Comparison of ENCODE assay signal across 34 cellular contexts in the genomic region with DNA sequence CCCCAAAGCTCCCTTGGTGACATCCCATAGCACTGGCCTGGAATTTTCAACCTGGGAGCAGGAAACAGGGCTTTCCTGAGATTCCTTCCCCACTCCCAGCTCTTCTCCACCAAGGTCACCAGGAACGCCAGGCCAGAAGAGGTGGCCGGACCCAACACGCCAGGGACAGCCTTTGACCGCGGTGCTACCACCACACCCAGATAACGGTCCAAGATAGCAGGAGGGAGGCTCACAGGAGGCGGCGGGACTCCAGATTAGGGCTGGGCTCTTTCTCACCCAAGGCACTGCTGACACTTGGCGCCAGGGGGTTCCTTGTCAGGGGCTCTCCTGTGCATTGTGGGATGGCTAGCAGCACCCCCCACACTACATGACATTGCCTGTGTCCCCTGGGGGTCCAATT. TPM values are rescaled to one million over a fixed set of nuclear protein-coding genes. Genes with fewer than 3 reads are reported as not detected.
"Had no signal": no experiment of that assay in that cellular context is flagged by ENCODE, and none has a peak within 500 bp of the region (broad histone marks: within the 10 kb centered on the region; RNA-seq: fewer than 3 reads in every experiment).

No MANE protein-coding gene starts in this region.

- ATAC-seq: activated CD8-positive, alpha-beta memory T cell treated with anti-CD3 and anti-CD28 coated beads, Interleukin-2, amount 10 ng/mL, durations not matched to agents 7 days and 5 days; activated CD8-positive, alpha-beta T cell treated with anti-CD3 and anti-CD28 coated beads for 36 hours; esophagus mucosa; left lobe of liver; lower lobe of right lung; sciatic nerve; stimulated activated effector memory CD8-positive, alpha-beta T cell treated with anti-CD3 and anti-CD28 coated beads, Interleukin-12 subunit alpha, Interleukin-12 subunit beta, amount 100 ng/mL, for 72 hours; upper lobe of right lung had no signal

- H3K9me3 ChIP-seq: ascending aorta, lower lobe of right lung, neutrophil, ovary, stomach, suprapubic skin, tibial artery, upper lobe of right lung had no signal

- H3K27ac ChIP-seq: ascending aorta, brain microvascular endothelial cell, coronary artery, lower lobe of right lung, neutrophil, ovary, skin epidermis, stomach, suprapubic skin, tibial artery, upper lobe of right lung had no signal

- DNase-seq: activated B cell treated with CpG ODN at 0.5 μM for 24 hours; activated CD4-positive, alpha-beta T cell treated with anti-CD3 and anti-CD28 coated beads, Interleukin-2, amount 50 U/mL, for 1 hour; activated CD8-positive, alpha-beta memory T cell treated with anti-CD3 and anti-CD28 coated beads, Interleukin-2, amount 10 ng/mL, durations not matched to agents 7 days and 5 days; activated CD8-positive, alpha-beta T cell treated with anti-CD3 and anti-CD28 coated beads for 36 hours; activated effector memory CD4-positive, alpha-beta T cell treated with anti-CD3 and anti-CD28 coated beads, Interleukin-2, amount 50 U/mL, for 16 hours; activated naive CD4-positive, alpha-beta T cell treated with anti-CD3 and anti-CD28 coated beads, Interleukin-2, amount 10 ng/mL, durations not matched to agents 7 days and 5 days; activated naive CD8-positive, alpha-beta T cell treated with anti-CD3 and anti-CD28 coated beads, Interleukin-2, amount 10 ng/mL, durations not matched to agents 7 days and 5 days; brain microvascular endothelial cell; dorsolateral prefrontal cortex; head of caudate nucleus; hypothalamus; immature natural killer cell; lower lobe of right lung; mesendoderm; ovary; stimulated activated CD4-positive, alpha-beta T cell treated with anti-CD3 and anti-CD28 coated beads, Interleukin-4, amount 100 ng/mL, for 24 hours; stomach; T-helper 1 cell; tibial artery; upper lobe of right lung had no signal

- H3K4me3 ChIP-seq: ascending aorta, coronary artery, dorsolateral prefrontal cortex, lower lobe of right lung, ovary, skin epidermis, stomach, suprapubic skin, tibial artery, upper lobe of right lung had no signal

- H3K27me3 ChIP-seq: ascending aorta, dorsolateral prefrontal cortex, ovary, suprapubic skin, upper lobe of right lung had no signal

- FAIRE-seq: endothelial cell of umbilical vein had no signal

- H3K36me3 ChIP-seq: ascending aorta, brain microvascular endothelial cell, lower lobe of right lung, neutrophil, ovary, stomach, suprapubic skin, tibial artery, upper lobe of right lung had no signal

- H3K4me1 ChIP-seq: ascending aorta, suprapubic skin had no signal

- H3K4me3 Mint-ChIP-seq: activated B cell treated with CpG ODN at 0.5 μM for 24 hours; activated CD8-positive, alpha-beta memory T cell treated with anti-CD3 and anti-CD28 coated beads, Interleukin-2, amount 10 ng/mL, durations not matched to agents 7 days and 5 days; activated CD8-positive, alpha-beta T cell treated with anti-CD3 and anti-CD28 coated beads for 36 hours; activated naive CD4-positive, alpha-beta T cell treated with anti-CD3 and anti-CD28 coated beads, Interleukin-2, amount 10 ng/mL, durations not matched to agents 7 days and 5 days; activated naive CD8-positive, alpha-beta T cell treated with anti-CD3 and anti-CD28 coated beads, Interleukin-2, amount 10 ng/mL, durations not matched to agents 7 days and 5 days; stimulated activated effector memory CD8-positive, alpha-beta T cell treated with anti-CD3 and anti-CD28 coated beads, Interleukin-12 subunit alpha, Interleukin-12 subunit beta, amount 100 ng/mL, for 72 hours had no signal

- H3K9me3 Mint-ChIP-seq: activated B cell treated with CpG ODN at 0.5 μM for 24 hours; activated CD8-positive, alpha-beta T cell treated with anti-CD3 and anti-CD28 coated beads for 36 hours; activated naive CD4-positive, alpha-beta T cell treated with anti-CD3 and anti-CD28 coated beads, Interleukin-2, amount 10 ng/mL, durations not matched to agents 7 days and 5 days; activated naive CD8-positive, alpha-beta T cell treated with anti-CD3 and anti-CD28 coated beads, Interleukin-2, amount 10 ng/mL, durations not matched to agents 7 days and 5 days; immature natural killer cell; nephron; stimulated activated effector memory CD8-positive, alpha-beta T cell treated with anti-CD3 and anti-CD28 coated beads, Interleukin-12 subunit alpha, Interleukin-12 subunit beta, amount 100 ng/mL, for 72 hours had no signal

- H3K36me3 Mint-ChIP-seq: activated CD8-positive, alpha-beta memory T cell treated with anti-CD3 and anti-CD28 coated beads, Interleukin-2, amount 10 ng/mL, durations not matched to agents 7 days and 5 days; activated naive CD4-positive, alpha-beta T cell treated with anti-CD3 and anti-CD28 coated beads, Interleukin-2, amount 10 ng/mL, durations not matched to agents 7 days and 5 days; activated naive CD8-positive, alpha-beta T cell treated with anti-CD3 and anti-CD28 coated beads, Interleukin-2, amount 10 ng/mL, durations not matched to agents 7 days and 5 days; immature natural killer cell had no signal

- H3K27me3 Mint-ChIP-seq: activated CD8-positive, alpha-beta memory T cell treated with anti-CD3 and anti-CD28 coated beads, Interleukin-2, amount 10 ng/mL, durations not matched to agents 7 days and 5 days had no signal

RNA-seq across cellular contexts. Expression of gene CFAP99, which starts 23.2 kb away (rescaled TPM):
- total RNA-seq: activated B cell treated with CpG ODN at 0.5 μM for 24 hours; activated CD8-positive, alpha-beta memory T cell treated with anti-CD3 and anti-CD28 coated beads, Interleukin-2, amount 10 ng/mL, durations not matched to agents 7 days and 5 days; activated CD8-positive, alpha-beta T cell treated with anti-CD3 and anti-CD28 coated beads for 36 hours; ascending aorta; cardiac septum; endothelial cell of umbilical vein; kidney epithelial cell; progenitor cell of endocrine pancreas; sciatic nerve; suprapubic skin; upper lobe of right lung had no signal
- polyA plus RNA-seq: immature natural killer cell had no signal
